Comparison of ENCODE assay signal across 1 cellular context in the genomic region with DNA sequence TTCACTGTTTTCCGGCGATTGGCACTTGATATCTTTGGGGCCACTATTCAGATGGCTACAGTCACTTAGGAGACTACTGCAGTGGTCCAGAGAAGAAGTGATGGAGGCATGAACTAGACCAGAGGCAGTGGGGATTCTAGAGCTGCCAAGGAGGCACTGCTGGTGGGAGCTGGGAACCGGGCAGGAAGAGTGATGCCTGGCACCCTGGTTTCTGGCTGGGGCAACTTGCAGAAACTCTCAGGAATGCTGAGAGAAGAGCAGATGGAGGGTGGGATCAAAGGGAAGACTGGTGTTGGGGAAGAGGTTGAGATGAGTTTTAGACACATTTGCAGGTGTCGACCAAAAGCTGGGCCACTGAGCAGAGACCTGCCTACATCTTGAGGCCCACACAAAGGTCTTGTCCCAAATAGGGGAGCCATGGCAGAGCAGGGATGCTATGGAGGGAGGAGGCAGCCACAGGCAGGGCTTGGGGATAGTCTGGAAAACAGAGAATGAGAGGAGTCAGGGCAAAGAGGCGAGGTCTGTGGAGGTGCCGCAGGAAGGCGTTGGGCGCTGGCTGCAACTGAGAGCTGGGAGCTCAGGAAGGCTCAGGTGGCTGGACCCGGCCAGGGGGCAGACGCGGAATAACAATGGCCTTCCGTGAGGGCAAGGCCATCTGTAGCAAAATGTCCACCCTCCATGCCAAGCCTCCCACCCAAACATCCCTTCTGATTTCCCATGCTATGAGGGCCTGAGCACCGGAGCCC.
TF ChIP-seq lines count a peak whose summit lies in the region.

No MANE protein-coding gene starts in this region.

TF ChIP-seq in IMR-90, 13 proteins besides CTCF, POLR2A, EP300 and RAD21:
- TF ChIP-seq, protein P1, sequence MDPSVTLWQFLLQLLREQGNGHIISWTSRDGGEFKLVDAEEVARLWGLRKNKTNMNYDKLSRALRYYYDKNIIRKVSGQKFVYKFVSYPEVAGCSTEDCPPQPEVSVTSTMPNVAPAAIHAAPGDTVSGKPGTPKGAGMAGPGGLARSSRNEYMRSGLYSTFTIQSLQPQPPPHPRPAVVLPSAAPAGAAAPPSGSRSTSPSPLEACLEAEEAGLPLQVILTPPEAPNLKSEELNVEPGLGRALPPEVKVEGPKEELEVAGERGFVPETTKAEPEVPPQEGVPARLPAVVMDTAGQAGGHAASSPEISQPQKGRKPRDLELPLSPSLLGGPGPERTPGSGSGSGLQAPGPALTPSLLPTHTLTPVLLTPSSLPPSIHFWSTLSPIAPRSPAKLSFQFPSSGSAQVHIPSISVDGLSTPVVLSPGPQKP (IDR thresholded peaks at IDR 0.05; ENCODE audit: borderline replicate concordance, low read depth, low read length) = no peak
- TF ChIP-seq RCOR1 (IDR thresholded peaks at IDR 0.05; ENCODE audit: insufficient replicate concordance, low read length) = no peak
- no peak for TF ChIP-seq USF2 (IDR thresholded peaks at IDR 0.05; ENCODE audit: low read depth, low read length)
- no peak for TF ChIP-seq MXI1 (IDR thresholded peaks at IDR 0.05; ENCODE audit: borderline replicate concordance, low read depth, low read length)
- no peak for TF ChIP-seq CEBPB (IDR thresholded peaks at IDR 0.05; ENCODE audit: low read depth, low read length)
- TF ChIP-seq SMC3 (IDR thresholded peaks at IDR 0.05; ENCODE audit: low read depth, low read length) = no peak
- TF ChIP-seq FOS (IDR thresholded peaks at IDR 0.05; ENCODE audit: low read depth, low read length) = no peak
- TF ChIP-seq BHLHE40 (IDR thresholded peaks at IDR 0.05; ENCODE audit: low read depth, low read length) = no peak
- no peak for TF ChIP-seq NFE2L2 (IDR thresholded peaks at IDR 0.05; ENCODE audit: low read depth, low read length)
